Comparison of ENCODE assay signal across 11 cellular contexts in genomic region chrX:69152398-69152797, GRCh38. TPM values are rescaled to one million over a fixed set of nuclear protein-coding genes. Genes with fewer than 3 reads are reported as not detected.
DNase-seq lines count a peak whose midpoint lies in the region; ATAC-seq and TF ChIP-seq lines count a peak whose summit lies in the region.
"Had no signal": no experiment of that assay in that cellular context is flagged by ENCODE, and none has a peak within 500 bp of the region (broad histone marks: within the 10 kb centered on the region; RNA-seq: fewer than 3 reads in every experiment).

No MANE protein-coding gene starts in this region.

- H3K9me3 ChIP-seq in mucosa of descending colon = no peaks in the 10 kb centered on the region

- H3K27me3 Mint-ChIP-seq in brain = peaks cover 3% of the 10 kb centered on the region
- H3K27me3 Mint-ChIP-seq in activated T-helper 17 cell treated with anti-CD3 and anti-CD28 coated beads, Interleukin-2, amount 50 U/mL, for 72 hours = no peaks in the 10 kb centered on the region

- ATAC-seq in mucosa of descending colon (peak; percentile 56), HG03159 (IDR thresholded peaks at IDR 0.05; ENCODE audit: unreplicated experiment) (no peak), HG02981 (IDR thresholded peaks at IDR 0.05; ENCODE audit: unreplicated experiment) (no peak)
- ATAC-seq in activated T-helper 17 cell treated with anti-CD3 and anti-CD28 coated beads, Interleukin-2, amount 50 U/mL, for 72 hours (replicated peaks) = no peak

- intact Hi-C loops in mucosa of descending colon (cut with DNase I, micrococcal nuclease) = no loop called here

- H3K4me3 Mint-ChIP-seq in brain = no peak overlapping the region
- no peak overlapping the region for H3K4me3 Mint-ChIP-seq in activated T-helper 17 cell treated with anti-CD3 and anti-CD28 coated beads, Interleukin-2, amount 50 U/mL, for 72 hours

- TF ChIP-seq CTCF in brain (conservative IDR thresholded peaks at IDR 0.05) (no peak), mucosa of descending colon (IDR thresholded peaks at IDR 0.05) (no peak)

- peaks cover 89% of the 10 kb centered on the region for H3K4me1 Mint-ChIP-seq in brain
- H3K4me1 Mint-ChIP-seq in activated T-helper 17 cell treated with anti-CD3 and anti-CD28 coated beads, Interleukin-2, amount 50 U/mL, for 72 hours = no peaks in the 10 kb centered on the region

- H3K9me3 Mint-ChIP-seq in brain = no peaks in the 10 kb centered on the region
- no peaks in the 10 kb centered on the region for H3K9me3 Mint-ChIP-seq in activated T-helper 17 cell treated with anti-CD3 and anti-CD28 coated beads, Interleukin-2, amount 50 U/mL, for 72 hours

- peak; percentile 57 for DNase-seq in COR-L47 (lab: John Stamatoyannopoulos, UW)
- peak; percentile 53 for DNase-seq in MV-4-11 (lab: John Stamatoyannopoulos, UW)
- peak in 2 of 3 donors; percentile 47 to 69 for DNase-seq in mucosa of descending colon
- DNase-seq in COLO829 (ENCODE audit: low spot score) = no peak
- DNase-seq: activated CD8-positive, alpha-beta memory T cell treated with anti-CD3 and anti-CD28 coated beads, Interleukin-2, amount 50 U/mL, for 4 hours; central memory CD4-positive, alpha-beta T cell; GDM1 had no signal

- H3K36me3 ChIP-seq in mucosa of descending colon (ENCODE audit: low read depth) = no peaks in the 10 kb centered on the region

- peak overlapping the region in 3 of 5 experiments; percentile 56 to 97 (median 96) for H3K27ac Mint-ChIP-seq in brain
- no peak overlapping the region for H3K27ac Mint-ChIP-seq in activated T-helper 17 cell treated with anti-CD3 and anti-CD28 coated beads, Interleukin-2, amount 50 U/mL, for 72 hours

- no peaks in the 10 kb centered on the region for H3K36me3 Mint-ChIP-seq in brain
- no peaks in the 10 kb centered on the region for H3K36me3 Mint-ChIP-seq in activated T-helper 17 cell treated with anti-CD3 and anti-CD28 coated beads, Interleukin-2, amount 50 U/mL, for 72 hours (ENCODE audit: low read depth)

- no peaks in the 10 kb centered on the region for H3K4me1 ChIP-seq in mucosa of descending colon (ENCODE audit: low read depth)

- no peak overlapping the region for H3K4me3 ChIP-seq in mucosa of descending colon

RNA-seq across cellular contexts. Expression of gene PJA1, which starts 12.9 kb away (rescaled TPM):
- 105 TPM for polyA plus RNA-seq in brain (ENCODE audit: insufficient read depth, low read depth, low replicate concordance)
- 10 to 100 TPM in 1 of 3 donors, 1 to 10 TPM in 2; 4.4 to 18.8 (median 5.2) TPM for total RNA-seq in mucosa of descending colon
- 10 to 100 TPM; 13.6 to 21.3 TPM for total RNA-seq in activated T-helper 17 cell treated with anti-CD3 and anti-CD28 coated beads, Interleukin-2, amount 50 U/mL, for 72 hours
